41 cellular contexts compared by ENCODE assay signal in the genomic region with DNA sequence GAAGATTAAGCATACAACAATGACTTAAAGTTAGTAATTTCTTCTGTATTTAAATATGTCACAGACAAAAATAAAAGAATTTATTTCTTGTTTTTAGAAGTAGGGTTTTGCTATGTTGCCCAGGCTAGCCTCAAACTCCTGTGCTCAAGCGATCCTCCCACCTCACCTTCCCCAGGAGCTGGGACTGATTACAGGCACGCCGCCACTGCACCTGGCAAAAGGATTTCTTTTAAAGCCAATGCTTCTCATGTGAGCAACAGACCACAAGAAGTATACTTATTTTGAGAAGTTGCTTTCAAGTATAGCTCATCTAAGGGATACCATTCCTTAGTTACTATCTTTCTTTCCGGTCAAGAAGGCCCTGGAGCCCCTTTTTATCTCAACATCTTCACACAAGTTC. TPM values are rescaled to one million over a fixed set of nuclear protein-coding genes. Genes with fewer than 3 reads are reported as not detected.
"Had no signal": no experiment of that assay in that cellular context is flagged by ENCODE, and none has a peak within 500 bp of the region (broad histone marks: within the 10 kb centered on the region; RNA-seq: fewer than 3 reads in every experiment).

No MANE protein-coding gene starts in this region.

- H3K9me3 Mint-ChIP-seq: activated naive CD4-positive, alpha-beta T cell treated with anti-CD3 and anti-CD28 coated beads for 36 hours; activated naive CD4-positive, alpha-beta T cell treated with anti-CD3 and anti-CD28 coated beads, Interleukin-2, amount 10 ng/mL, durations not matched to agents 7 days and 5 days; activated naive CD4-positive, alpha-beta T cell treated with anti-CD3 and anti-CD28 coated beads, Interleukin-2, amount 50 U/mL, for 24 hours; activated naive CD4-positive, alpha-beta T cell treated with anti-CD3 and anti-CD28 coated beads, Interleukin-2, amount 50 U/mL, for 72 hours; activated naive CD8-positive, alpha-beta T cell treated with anti-CD3 and anti-CD28 coated beads for 36 hours; activated naive CD8-positive, alpha-beta T cell treated with anti-CD3 and anti-CD28 coated beads, Interleukin-2, amount 10 ng/mL, durations not matched to agents 7 days and 5 days; activated naive CD8-positive, alpha-beta T cell treated with anti-CD3 and anti-CD28 coated beads, Interleukin-2, amount 50 U/mL, for 24 hours; activated T-cell treated with anti-CD3 and anti-CD28 coated beads, Interleukin-2, amount 50 U/mL, for 24 hours; activated T-cell treated with anti-CD3 and anti-CD28 coated beads, Interleukin-2, amount 50 U/mL, for 4 hours; activated T-cell treated with anti-CD3 and anti-CD28 coated beads, Interleukin-2, amount 50 U/mL, for 72 hours; activated T-helper 1 cell treated with anti-CD3 and anti-CD28 coated beads, Interleukin-12 subunit alpha, Interleukin-12 subunit beta, Interleukin-2, Interleukin-4 antibody, amounts not matched to agents 30 ng/mL and 10 ng/mL and 1 ng/mL, durations not matched to agents 14 hours and 24 hours and 36 hours; activated T-helper 17 cell treated with anti-CD3 and anti-CD28 coated beads, Interleukin-2, amount 50 U/mL, for 72 hours; activated T-helper 2 cell treated with anti-CD3 and anti-CD28 coated beads, Interferon-gamma antibody, Interleukin-2, Interleukin-4, amounts not matched to agents 10 μg/mL and 5 μg/mL and 100 μg/mL, durations not matched to agents 14 hours and 24 hours and 36 hours; central memory CD8-positive, alpha-beta T cell had no signal

- H3K27ac ChIP-seq: adrenal gland, ascending aorta, body of pancreas, brain microvascular endothelial cell, breast epithelium, cardiac muscle cell had no signal

- H3K4me3 Mint-ChIP-seq: activated naive CD4-positive, alpha-beta T cell treated with anti-CD3 and anti-CD28 coated beads for 36 hours; activated naive CD4-positive, alpha-beta T cell treated with anti-CD3 and anti-CD28 coated beads, Interleukin-2, amount 10 ng/mL, durations not matched to agents 7 days and 5 days; activated naive CD4-positive, alpha-beta T cell treated with anti-CD3 and anti-CD28 coated beads, Interleukin-2, amount 50 U/mL, for 24 hours; activated naive CD8-positive, alpha-beta T cell; activated naive CD8-positive, alpha-beta T cell treated with anti-CD3 and anti-CD28 coated beads for 36 hours; activated naive CD8-positive, alpha-beta T cell treated with anti-CD3 and anti-CD28 coated beads, Interleukin-2, amount 10 ng/mL, durations not matched to agents 7 days and 5 days; activated naive CD8-positive, alpha-beta T cell treated with anti-CD3 and anti-CD28 coated beads, Interleukin-2, amount 50 U/mL, for 24 hours; activated T-cell treated with anti-CD3 and anti-CD28 coated beads, Interleukin-2, amount 50 U/mL, for 24 hours; activated T-cell treated with anti-CD3 and anti-CD28 coated beads, Interleukin-2, amount 50 U/mL, for 4 hours; activated T-cell treated with anti-CD3 and anti-CD28 coated beads, Interleukin-2, amount 50 U/mL, for 72 hours; activated T-helper 1 cell treated with anti-CD3 and anti-CD28 coated beads, Interleukin-12 subunit alpha, Interleukin-12 subunit beta, Interleukin-2, Interleukin-4 antibody, amounts not matched to agents 30 ng/mL and 10 ng/mL and 1 ng/mL, durations not matched to agents 14 hours and 24 hours and 36 hours; activated T-helper 17 cell treated with anti-CD3 and anti-CD28 coated beads, Interleukin-2, amount 50 U/mL, for 72 hours; brain; central memory CD8-positive, alpha-beta T cell had no signal

- H3K4me1 ChIP-seq: adrenal gland, ascending aorta, body of pancreas, breast epithelium had no signal

- H3K9me3 ChIP-seq: adrenal gland, ascending aorta, body of pancreas had no signal

- H3K27me3 ChIP-seq: adrenal gland, ascending aorta, brain microvascular endothelial cell, breast epithelium, cardiac muscle cell had no signal

- FAIRE-seq: astrocyte, bronchial epithelial cell had no signal

- H3K36me3 Mint-ChIP-seq: activated naive CD4-positive, alpha-beta T cell treated with anti-CD3 and anti-CD28 coated beads, Interleukin-2, amount 10 ng/mL, durations not matched to agents 7 days and 5 days; activated naive CD4-positive, alpha-beta T cell treated with anti-CD3 and anti-CD28 coated beads, Interleukin-2, amount 50 U/mL, for 24 hours; activated naive CD4-positive, alpha-beta T cell treated with anti-CD3 and anti-CD28 coated beads, Interleukin-2, amount 50 U/mL, for 72 hours; activated naive CD8-positive, alpha-beta T cell; activated naive CD8-positive, alpha-beta T cell treated with anti-CD3 and anti-CD28 coated beads for 36 hours; activated naive CD8-positive, alpha-beta T cell treated with anti-CD3 and anti-CD28 coated beads, Interleukin-2, amount 10 ng/mL, durations not matched to agents 7 days and 5 days; brain had no signal

- DNase-seq: activated effector memory CD4-positive, alpha-beta T cell treated with anti-CD3 and anti-CD28 coated beads, Interleukin-2, amount 50 U/mL, for 16 hours; activated effector memory CD4-positive, alpha-beta T cell treated with Interleukin-2 at 50 U/mL for 16 hours; activated gamma-delta T cell; activated gamma-delta T cell treated with Interleukin-2 at 50 U/mL for 16 hours; activated naive CD4-positive, alpha-beta T cell; activated naive CD4-positive, alpha-beta T cell treated with anti-CD3 and anti-CD28 coated beads for 36 hours; activated naive CD4-positive, alpha-beta T cell treated with anti-CD3 and anti-CD28 coated beads, Interleukin-2, amount 10 ng/mL, durations not matched to agents 7 days and 5 days; activated naive CD4-positive, alpha-beta T cell treated with anti-CD3 and anti-CD28 coated beads, Interleukin-2, amount 50 U/mL, for 16 hours; activated naive CD4-positive, alpha-beta T cell treated with Interleukin-2 at 50 U/mL for 16 hours; activated naive CD8-positive, alpha-beta T cell treated with anti-CD3 and anti-CD28 coated beads for 36 hours; activated naive CD8-positive, alpha-beta T cell treated with anti-CD3 and anti-CD28 coated beads, Interleukin-2, amount 10 ng/mL, durations not matched to agents 7 days and 5 days; activated naive CD8-positive, alpha-beta T cell treated with anti-CD3 and anti-CD28 coated beads, Interleukin-2, amount 50 U/mL, for 24 hours; activated T-cell treated with anti-CD3 and anti-CD28 coated beads for 4 hours; activated T-cell treated with anti-CD3 and anti-CD28 coated beads, Interleukin-2, amount 50 U/mL, for 1 hour; activated T-cell treated with anti-CD3 and anti-CD28 coated beads, Interleukin-2, amount 50 U/mL, for 24 hours; activated T-cell treated with anti-CD3 and anti-CD28 coated beads, Interleukin-2, amount 50 U/mL, for 4 hours; activated T-cell treated with anti-CD3 and anti-CD28 coated beads, Interleukin-2, amount 50 U/mL, for 48 hours; activated T-cell treated with anti-CD3 and anti-CD28 coated beads, Interleukin-2, amount 50 U/mL, for 72 hours; adrenal gland; amniotic stem cell; amygdala; anterior cingulate cortex; aorta; body of pancreas; brain microvascular endothelial cell; caudate nucleus; central memory CD4-positive, alpha-beta T cell; cerebellar nuclear complex had no signal

- H3K4me1 Mint-ChIP-seq: activated naive CD4-positive, alpha-beta T cell treated with anti-CD3 and anti-CD28 coated beads, Interleukin-2, amount 10 ng/mL, durations not matched to agents 7 days and 5 days; activated naive CD4-positive, alpha-beta T cell treated with anti-CD3 and anti-CD28 coated beads, Interleukin-2, amount 50 U/mL, for 24 hours; activated naive CD8-positive, alpha-beta T cell treated with anti-CD3 and anti-CD28 coated beads for 36 hours; activated naive CD8-positive, alpha-beta T cell treated with anti-CD3 and anti-CD28 coated beads, Interleukin-2, amount 10 ng/mL, durations not matched to agents 7 days and 5 days; activated naive CD8-positive, alpha-beta T cell treated with anti-CD3 and anti-CD28 coated beads, Interleukin-2, amount 50 U/mL, for 24 hours; activated T-helper 17 cell treated with anti-CD3 and anti-CD28 coated beads, Interleukin-2, amount 50 U/mL, for 72 hours; brain; central memory CD8-positive, alpha-beta T cell had no signal

- H3K36me3 ChIP-seq: adrenal gland, ascending aorta, brain microvascular endothelial cell, breast epithelium, cardiac muscle cell had no signal

- H3K27ac Mint-ChIP-seq: activated naive CD4-positive, alpha-beta T cell treated with anti-CD3 and anti-CD28 coated beads for 36 hours; activated naive CD4-positive, alpha-beta T cell treated with anti-CD3 and anti-CD28 coated beads, Interleukin-2, amount 10 ng/mL, durations not matched to agents 7 days and 5 days; activated naive CD4-positive, alpha-beta T cell treated with anti-CD3 and anti-CD28 coated beads, Interleukin-2, amount 50 U/mL, for 24 hours; activated naive CD4-positive, alpha-beta T cell treated with anti-CD3 and anti-CD28 coated beads, Interleukin-2, amount 50 U/mL, for 72 hours; activated naive CD8-positive, alpha-beta T cell; activated naive CD8-positive, alpha-beta T cell treated with anti-CD3 and anti-CD28 coated beads for 36 hours; activated naive CD8-positive, alpha-beta T cell treated with anti-CD3 and anti-CD28 coated beads, Interleukin-2, amount 10 ng/mL, durations not matched to agents 7 days and 5 days; activated naive CD8-positive, alpha-beta T cell treated with anti-CD3 and anti-CD28 coated beads, Interleukin-2, amount 50 U/mL, for 24 hours; activated T-cell treated with anti-CD3 and anti-CD28 coated beads, Interleukin-2, amount 50 U/mL, for 24 hours; activated T-cell treated with anti-CD3 and anti-CD28 coated beads, Interleukin-2, amount 50 U/mL, for 72 hours; activated T-helper 1 cell treated with anti-CD3 and anti-CD28 coated beads, Interleukin-12 subunit alpha, Interleukin-12 subunit beta, Interleukin-2, Interleukin-4 antibody, amounts not matched to agents 30 ng/mL and 10 ng/mL and 1 ng/mL, durations not matched to agents 14 hours and 24 hours and 36 hours; activated T-helper 17 cell treated with anti-CD3 and anti-CD28 coated beads, Interleukin-2, amount 50 U/mL, for 72 hours; activated T-helper 2 cell treated with anti-CD3 and anti-CD28 coated beads, Interferon-gamma antibody, Interleukin-2, Interleukin-4, amounts not matched to agents 10 μg/mL and 5 μg/mL and 100 μg/mL, durations not matched to agents 14 hours and 24 hours and 36 hours; brain had no signal

- H3K4me3 ChIP-seq: adrenal gland, ascending aorta, body of pancreas, breast epithelium, cardiac muscle cell had no signal

- ATAC-seq: activated naive CD4-positive, alpha-beta T cell treated with anti-CD3 and anti-CD28 coated beads, Interleukin-2, amount 50 U/mL, for 72 hours; activated naive CD8-positive, alpha-beta T cell treated with anti-CD3 and anti-CD28 coated beads, Interleukin-2, amount 50 U/mL, for 24 hours; activated T-cell treated with anti-CD3 and anti-CD28 coated beads, Interleukin-2, amount 50 U/mL, for 4 hours; activated T-cell treated with anti-CD3 and anti-CD28 coated beads, Interleukin-2, amount 50 U/mL, for 72 hours; activated T-helper 17 cell treated with anti-CD3 and anti-CD28 coated beads, Interleukin-2, amount 50 U/mL, for 72 hours; body of pancreas had no signal

RNA-seq across cellular contexts. Expression of a gene that starts 59.8 kb away (rescaled TPM):
- total RNA-seq: ascending aorta, bronchial epithelial cell had no signal
- polyA plus RNA-seq: adrenal gland, aorta had no signal
